ENCODE assay signal across 28 cellular contexts in the genomic region with DNA sequence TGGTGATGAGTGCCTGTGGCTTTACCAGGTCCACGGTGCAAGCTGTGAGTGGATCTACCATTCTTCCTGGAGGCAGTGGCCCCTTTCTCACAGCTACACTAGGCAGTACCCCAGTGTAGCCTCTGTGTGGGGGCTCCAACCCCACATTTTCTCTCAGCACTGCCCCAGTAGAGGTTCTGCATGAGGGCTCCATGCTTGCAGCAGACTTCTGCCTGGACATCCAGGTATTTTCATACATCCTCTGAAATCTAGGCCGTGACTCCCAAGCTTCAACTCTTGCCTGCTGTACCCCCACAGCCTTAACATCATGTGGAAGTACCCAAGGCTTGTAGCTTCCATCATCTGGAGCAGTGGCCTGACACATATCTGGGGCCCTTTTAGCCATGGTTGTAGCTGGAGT.
"Had no signal": no experiment of that assay in that cellular context is flagged by ENCODE, and none has a peak within 500 bp of the region (broad histone marks: within the 10 kb centered on the region; RNA-seq: fewer than 3 reads in every experiment).

No MANE protein-coding gene starts in this region.

- H3K36me3 ChIP-seq: brain microvascular endothelial cell, heart right ventricle, WERI-Rb-1 had no signal

- H3K4me3 ChIP-seq: coronary artery, dorsolateral prefrontal cortex, esophagus muscularis mucosa, gastroesophageal sphincter, heart right ventricle had no signal

- H3K27me3 ChIP-seq: brain microvascular endothelial cell, esophagus muscularis mucosa, gastroesophageal sphincter, heart right ventricle had no signal

- DNase-seq: activated B cell treated with CpG ODN at 0.5 μM for 24 hours; activated CD4-positive, alpha-beta T cell treated with anti-CD3 and anti-CD28 coated beads for 48 hours; activated CD4-positive, alpha-beta T cell treated with anti-CD3 and anti-CD28 coated beads, Interleukin-2, amount 50 U/mL, for 1 hour; activated CD4-positive, alpha-beta T cell treated with anti-CD3 and anti-CD28 coated beads, Interleukin-2, amount 50 U/mL, for 48 hours; activated CD8-positive, alpha-beta memory T cell treated with anti-CD3 and anti-CD28 coated beads for 24 hours; activated CD8-positive, alpha-beta T cell treated with anti-CD3 and anti-CD28 coated beads for 36 hours; activated effector memory CD4-positive, alpha-beta T cell treated with Interleukin-2 at 50 U/mL for 16 hours; activated gamma-delta T cell treated with Interleukin-2 at 50 U/mL for 16 hours; activated naive CD4-positive, alpha-beta T cell treated with anti-CD3 and anti-CD28 coated beads, Interleukin-2, amount 50 U/mL, for 16 hours; activated naive CD4-positive, alpha-beta T cell treated with Interleukin-2 at 50 U/mL for 16 hours; activated T-cell treated with anti-CD3 and anti-CD28 coated beads, Interleukin-2, amount 50 U/mL, for 4 hours; amniotic stem cell; anterior cingulate cortex; brain microvascular endothelial cell; dorsolateral prefrontal cortex; effector memory CD4-positive, alpha-beta T cell; endodermal cell; foreskin melanocyte; heart right ventricle; T-helper 17 cell; T1000; WERI-Rb-1 had no signal

- H3K4me1 ChIP-seq: esophagus muscularis mucosa, gastroesophageal sphincter, heart right ventricle had no signal

- FAIRE-seq: bronchial epithelial cell had no signal

- ATAC-seq: activated CD4-positive, CD25-positive, alpha-beta regulatory T cell treated with anti-CD3 and anti-CD28 coated beads, Interleukin-2, amount 50 U/mL, for 24 hours; activated CD8-positive, alpha-beta T cell treated with anti-CD3 and anti-CD28 coated beads for 36 hours; activated T-cell treated with anti-CD3 and anti-CD28 coated beads, Interleukin-2, amount 50 U/mL, for 4 hours; activated T-helper 17 cell treated with anti-CD3 and anti-CD28 coated beads, Interleukin-2, amount 50 U/mL, for 72 hours; gastroesophageal sphincter; heart right ventricle; T-helper 17 cell had no signal

- H3K27ac ChIP-seq: brain microvascular endothelial cell, coronary artery, dorsolateral prefrontal cortex, esophagus muscularis mucosa, gastroesophageal sphincter, heart right ventricle, WERI-Rb-1 had no signal
